ENCODE assay signal across 9 cellular contexts in the genomic region with DNA sequence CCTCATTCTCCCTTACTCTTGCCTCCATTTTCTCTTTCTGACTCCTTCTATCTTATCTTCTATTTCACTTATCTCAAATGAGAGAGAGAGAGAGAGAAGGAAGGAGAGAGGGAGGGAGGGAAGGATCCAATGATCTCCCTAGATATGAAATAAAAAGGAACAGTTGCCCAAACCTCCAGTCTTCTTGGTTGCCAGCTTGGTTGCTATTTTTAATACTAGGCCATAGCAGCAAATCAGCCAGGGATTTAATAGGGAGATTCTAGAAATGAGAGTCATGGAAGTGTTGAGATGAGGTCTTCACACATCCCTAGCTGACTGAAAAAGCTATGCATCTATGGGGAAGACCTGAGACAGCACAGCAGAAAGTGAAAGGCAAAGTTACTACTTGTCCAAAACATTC. TPM values are rescaled to one million over a fixed set of nuclear protein-coding genes. Genes with fewer than 3 reads are reported as not detected.
"Had no signal": no experiment of that assay in that cellular context is flagged by ENCODE, and none has a peak within 500 bp of the region (broad histone marks: within the 10 kb centered on the region; RNA-seq: fewer than 3 reads in every experiment).

No MANE protein-coding gene starts in this region.

RNA-seq across cellular contexts. Expression of a gene that starts 22.2 kb away (rescaled TPM):
- total RNA-seq: activated CD8-positive, alpha-beta T cell treated with anti-CD3 and anti-CD28 coated beads for 36 hours; activated naive CD8-positive, alpha-beta T cell treated with anti-CD3 and anti-CD28 coated beads for 36 hours; activated T-cell treated with anti-CD3 and anti-CD28 coated beads, Interleukin-2, amount 50 U/mL, for 72 hours; activated T-helper 17 cell treated with anti-CD3 and anti-CD28 coated beads, Interleukin-2, amount 50 U/mL, for 72 hours; aorta; cardiac muscle cell; Right ventricle myocardium inferior; SK-MEL-5 had no signal
- polyA plus RNA-seq: IgD-negative memory B cell had no signal
